ENCODE assay signal across 15 cellular contexts in the genomic region with DNA sequence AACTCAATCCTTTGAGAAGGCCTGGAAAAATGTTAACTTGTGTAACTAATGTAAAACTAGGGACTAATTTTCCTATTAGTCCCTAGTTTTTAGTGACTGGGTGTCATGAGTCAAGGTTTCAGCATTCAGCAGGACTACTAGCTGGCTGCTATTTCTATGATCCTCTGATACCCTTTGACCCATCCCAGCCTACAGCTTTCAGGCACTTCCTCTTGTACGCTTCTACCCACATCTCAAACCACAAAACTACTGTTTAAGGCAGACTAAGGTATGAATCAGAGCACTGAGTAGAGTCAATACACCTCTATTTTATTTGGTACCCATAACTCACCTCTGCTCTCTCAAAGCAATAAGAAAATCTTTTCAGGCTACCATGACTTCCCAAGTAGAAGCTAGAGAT.
DNase-seq lines count a peak whose midpoint lies in the region; ATAC-seq, FAIRE-seq and TF ChIP-seq lines count a peak whose summit lies in the region.
"Had no signal": no experiment of that assay in that cellular context is flagged by ENCODE, and none has a peak within 500 bp of the region (broad histone marks: within the 10 kb centered on the region; RNA-seq: fewer than 3 reads in every experiment).

No MANE protein-coding gene starts in this region.

- H2BK120ac ChIP-seq in H1 (replicated peaks; ENCODE audit: low read depth, low read length), result no peak overlapping the region

- no peak overlapping the region for H3K56ac ChIP-seq in H1 (replicated peaks; ENCODE audit: insufficient read length, low read depth, low read length)

- peak; percentile 49 for DNase-seq in HPDE6-E6E7 (ENCODE audit: extremely low spot score)
- peak; percentile 49 for DNase-seq in RWPE1 (ENCODE audit: low spot score)
- DNase-seq in H1 (ENCODE audit: low read depth in 1 of 2, low spot score in 2 of 2), result no peak
- peak; percentile 55 for DNase-seq in non-pigmented ciliary epithelial cell (ENCODE audit: low read depth)
- DNase-seq in dorsolateral prefrontal cortex, result no peak
- DNase-seq: activated CD8-positive, alpha-beta memory T cell treated with anti-CD3 and anti-CD28 coated beads, Interleukin-2, amount 10 ng/mL, durations not matched to agents 7 days and 5 days; activated naive CD4-positive, alpha-beta T cell; central memory CD4-positive, alpha-beta T cell; naive B cell; NCI-H1048 had no signal

- H3K4ac ChIP-seq in H1 (replicated peaks; ENCODE audit: insufficient read length, low read depth, low read length), result no peak overlapping the region

- no peak for TF ChIP-seq EP300 in H1 (IDR thresholded peaks at IDR 0.05; ENCODE audit: borderline replicate concordance in 1 of 2, low read depth in 2 of 2, low read length in 2 of 2)

- H2BK12ac ChIP-seq in H1 (ENCODE audit: low read depth, low read length), result no peak overlapping the region

- H4K20me1 ChIP-seq in H1 (replicated peaks in 1 of 2; ENCODE audit: control insufficient read depth in 1 of 2, insufficient read depth in 2 of 2, low read length in 2 of 2), result no peaks in the 10 kb centered on the region

- ATAC-seq in HG02610 (IDR thresholded peaks at IDR 0.05; ENCODE audit: unreplicated experiment) (no peak), GM19397 (IDR thresholded peaks at IDR 0.05; ENCODE audit: unreplicated experiment) (no peak)
- ATAC-seq: activated CD8-positive, alpha-beta memory T cell treated with anti-CD3 and anti-CD28 coated beads, Interleukin-2, amount 10 ng/mL, durations not matched to agents 7 days and 5 days; left lobe of liver; WTC11 had no signal

- peak overlapping the region; percentile 78; the same call in 1 of the 2 replicates for H2AFZ ChIP-seq in H1 (ENCODE audit: low read length)

- no peak overlapping the region for H3K4me2 ChIP-seq in H1 (ENCODE audit: insufficient read depth in 1 of 2, low read depth in 2 of 2, low read length in 2 of 2)

- TF ChIP-seq CTCF in RWPE1 (conservative IDR thresholded peaks at IDR 0.05; ENCODE audit: low read depth) (no peak), H1 (IDR thresholded peaks at IDR 0.05; ENCODE audit: control extremely low read depth in 1 of 3, insufficient read depth in 1 of 3, low read depth in 1 of 3, low read length in 3 of 3) (no peak), dorsolateral prefrontal cortex (IDR thresholded peaks at IDR 0.05 in 54 of 56, conservative IDR thresholded peaks at IDR 0.05 in 2 of 56; ENCODE audit: low read depth in 1 of 56, partially characterized antibody in 56 of 56) (no peak)

- no peak overlapping the region for H2BK5ac ChIP-seq in H1 (ENCODE audit: low read depth, low read length)

- FAIRE-seq in H1 (lab: Jason Lieb, UNC), result no peak

- no peak overlapping the region for H3K14ac ChIP-seq in H1 (ENCODE audit: insufficient read length)

- no peak overlapping the region for H3K18ac ChIP-seq in H1 (ENCODE audit: extremely low read depth, low read length)

- H3K36me3 ChIP-seq in H1 (ENCODE audit: control insufficient read depth in 2 of 4, insufficient read depth in 4 of 4, low read length in 3 of 4), result no peaks in the 10 kb centered on the region
- H3K36me3 ChIP-seq: SJSA1 had no signal

- no peaks in the 10 kb centered on the region for H3K79me2 ChIP-seq in H1 (ENCODE audit: control insufficient read depth in 1 of 2, insufficient read depth in 2 of 2, low read length in 2 of 2)

- no peak overlapping the region for H4K91ac ChIP-seq in H1 (replicated peaks; ENCODE audit: insufficient read length, low read length)

- no peak overlapping the region for H4K8ac ChIP-seq in H1 (ENCODE audit: extremely low read depth, insufficient read depth, low read length)

- POLR2A ChIA-PET in RWPE1 (lab: Yijun Ruan, JAX; ENCODE audit: low non-redundant PET), result no interaction called here
- POLR2A ChIA-PET in H1 (lab: Charles Lee; ENCODE audit: partially characterized antibody), result no interaction called here

- H3K27ac ChIP-seq in RWPE1, result no peak overlapping the region
- H3K27ac ChIP-seq in H1 (ENCODE audit: low read depth, low read length), result no peak overlapping the region
- no peak overlapping the region for H3K27ac ChIP-seq in dorsolateral prefrontal cortex
- H3K27ac ChIP-seq: SJSA1 had no signal

- intact Hi-C loops in dorsolateral prefrontal cortex (cut with DNase I), result no loop called here

- no peaks in the 10 kb centered on the region for H3K23me2 ChIP-seq in H1 (ENCODE audit: low read depth, low read length)

- no peak overlapping the region for H2AK5ac ChIP-seq in H1 (ENCODE audit: low read depth, low read length)

- no peak overlapping the region for H3K23ac ChIP-seq in H1 (ENCODE audit: insufficient read length)

- H3K79me1 ChIP-seq in H1 (ENCODE audit: low read depth, low read length), result no peaks in the 10 kb centered on the region

- TF ChIP-seq POLR2A in H1 (IDR thresholded peaks at IDR 0.05; ENCODE audit: control extremely low read depth in 1 of 2, low read depth in 2 of 2, low read length in 2 of 2), result no peak

- H3K9me3 ChIP-seq in H1 (ENCODE audit: insufficient read depth in 2 of 2, low read depth in 1 of 2, low read length in 1 of 2), result peaks cover 0 to 5% of the 10 kb centered on the region in 2 experiments; a peak in 1 of 4 replicates
- H3K9me3 ChIP-seq: SJSA1 had no signal

- TF ChIP-seq RAD21 in H1 (IDR thresholded peaks at IDR 0.05 in 1 of 2, conservative IDR thresholded peaks at IDR 0.05 in 1 of 2; ENCODE audit: low read depth in 2 of 2, low read length in 2 of 2), result no peak

- H3K27me3 ChIP-seq in H1 (replicated peaks in 1 of 4; ENCODE audit: control insufficient read depth in 3 of 4, extremely low read depth in 1 of 4, insufficient read depth in 3 of 4, low read length in 3 of 4), result no peaks in the 10 kb centered on the region
- no peaks in the 10 kb centered on the region for H3K27me3 ChIP-seq in dorsolateral prefrontal cortex
- H3K27me3 ChIP-seq: SJSA1 had no signal

- H4K5ac ChIP-seq in H1 (ENCODE audit: insufficient read length, low read depth, low read length), result no peak overlapping the region

- CTCF ChIA-PET in RWPE1 (lab: Yijun Ruan, JAX), result no interaction called here
- CTCF ChIA-PET in H1 (lab: Charles Lee; ENCODE audit: partially characterized antibody), result interaction anchor here (0.6 kb wide), 1 partner anchor 11 kb away, joined by 3 read pairs; no protein-coding TSS in a partner anchor

- H3K4me1 ChIP-seq in H1 (replicated peaks in 1 of 4; ENCODE audit: control insufficient read depth in 3 of 4, insufficient read depth in 4 of 4, low read length in 3 of 4), result no peaks in the 10 kb centered on the region
- H3K4me1 ChIP-seq: SJSA1 had no signal

- 100% methylated on average over 1 of the region's 1 CpG; no CpG with 5 or more reads in 1 of the 2 experiments for WGBS in H1 (ENCODE audit: extremely low coverage in 1 of 2, insufficient coverage in 1 of 2, insufficient read length in 1 of 2, insufficient replicate concordance in 2 of 2, low coverage in 1 of 2, low lambda C conversion rate in 2 of 2, missing lambda C conversion rate in 1 of 2), 2 experiments

- no peak overlapping the region for H2BK15ac ChIP-seq in H1 (ENCODE audit: low read length)

- H3K4me3 ChIP-seq in H1 (ENCODE audit: extremely low read depth in 1 of 4, insufficient read depth in 2 of 4, low read depth in 3 of 4, low read length in 4 of 4), result no peak overlapping the region
- no peak overlapping the region for H3K4me3 ChIP-seq in dorsolateral prefrontal cortex
- H3K4me3 ChIP-seq: SJSA1 had no signal

- H3K9ac ChIP-seq in H1 (replicated peaks in 1 of 4; ENCODE audit: extremely low read depth in 1 of 4, low read depth in 3 of 4, low read length in 3 of 4), result no peak overlapping the region

- no peak overlapping the region for H2BK20ac ChIP-seq in H1 (ENCODE audit: low read length)

TF ChIP-seq in H1, 55 proteins besides CTCF, POLR2A, EP300 and RAD21:
- no peak for TF ChIP-seq SP4 (IDR thresholded peaks at IDR 0.05; ENCODE audit: low read length)
- TF ChIP-seq EZH2 (IDR thresholded peaks at IDR 0.05; ENCODE audit: low read depth, low read length, severe bottlenecking), result no peak
- no peak for TF ChIP-seq SIX5 (IDR thresholded peaks at IDR 0.05; ENCODE audit: low read depth, low read length)
- TF ChIP-seq KDM4A (IDR thresholded peaks at IDR 0.05; ENCODE audit: low read depth, low read length, severe bottlenecking), result no peak
- no peak for TF ChIP-seq HDAC6 (IDR thresholded peaks at IDR 0.05; ENCODE audit: low read depth, low read length)
- TF ChIP-seq SIRT6 (IDR thresholded peaks at IDR 0.05; ENCODE audit: low read length), result no peak
- TF ChIP-seq RFX5 (IDR thresholded peaks at IDR 0.05; ENCODE audit: borderline replicate concordance, low read depth, low read length), result no peak
- no peak for TF ChIP-seq SUZ12 (IDR thresholded peaks at IDR 0.05; ENCODE audit: low read length)
- TF ChIP-seq KDM5A (IDR thresholded peaks at IDR 0.05; ENCODE audit: low read length), result no peak
- no peak for TF ChIP-seq YY1 (IDR thresholded peaks at IDR 0.05; ENCODE audit: low read depth, low read length)
- no peak for TF ChIP-seq SIN3A (conservative IDR thresholded peaks at IDR 0.05 in 1 of 2, IDR thresholded peaks at IDR 0.05 in 1 of 2; ENCODE audit: low read depth in 1 of 2, low read length in 2 of 2)
- TF ChIP-seq FOSL1 (IDR thresholded peaks at IDR 0.05; ENCODE audit: insufficient read depth, low read depth, low read length), result no peak
- TF ChIP-seq NANOG (IDR thresholded peaks at IDR 0.05; ENCODE audit: insufficient read depth, low read depth, low read length, poor library complexity, severe bottlenecking), result no peak
- no peak for TF ChIP-seq ASH2L (IDR thresholded peaks at IDR 0.05; ENCODE audit: low read length)
- no peak for TF ChIP-seq JUN (IDR thresholded peaks at IDR 0.05; ENCODE audit: low read depth, low read length)
- TF ChIP-seq GABPA (IDR thresholded peaks at IDR 0.05; ENCODE audit: borderline replicate concordance, insufficient read depth, low read length), result no peak
- no peak for TF ChIP-seq SP2 (IDR thresholded peaks at IDR 0.05; ENCODE audit: low read length)
- TF ChIP-seq POLR2AphosphoS5 (IDR thresholded peaks at IDR 0.05; ENCODE audit: low read depth, low read length), result no peak

Comparison
In these comparisons a context has a peak if more than half of its experiments do, and no peak if none do; other contexts are left out.
1. DNase-seq: peak in HPDE6-E6E7 (single experiment), RWPE1 (single experiment) and non-pigmented ciliary epithelial cell (single experiment); none in H1 (0 of 2) and dorsolateral prefrontal cortex (0 of 10).